ENCODE assay signal across 15 cellular contexts in genomic region chr15:80923668-80924067, GRCh38.
DNase-seq lines count a peak whose midpoint lies in the region; ATAC-seq and TF ChIP-seq lines count a peak whose summit lies in the region.
"Had no signal": no experiment of that assay in that cellular context is flagged by ENCODE, and none has a peak within 500 bp of the region (broad histone marks: within the 10 kb centered on the region; RNA-seq: fewer than 3 reads in every experiment).

No MANE protein-coding gene starts in this region.

- no peak overlapping the region for H3K4me3 ChIP-seq in left ventricle myocardium inferior
- H3K4me3 ChIP-seq: BLaER1, Peyer's patch had no signal

- H3K9me3 ChIP-seq in left ventricle myocardium inferior (replicated peaks) = no peaks in the 10 kb centered on the region
- H3K9me3 ChIP-seq: BLaER1, Peyer's patch had no signal

- H3K4me3 Mint-ChIP-seq in HFFc6 (no peak overlapping the region), neural crest cell (peak overlapping the region; percentile 6)
- no peak overlapping the region for H3K4me3 Mint-ChIP-seq in activated T-helper 17 cell treated with anti-CD3 and anti-CD28 coated beads, Interleukin-2, amount 50 U/mL, for 72 hours
- H3K4me3 Mint-ChIP-seq: H9, IgD-negative memory B cell had no signal

- H3K4me1 Mint-ChIP-seq in HFFc6 (ENCODE audit: low read depth) (peaks cover 14% of the 10 kb centered on the region), neural crest cell (peaks cover 33% of the 10 kb centered on the region)
- H3K4me1 Mint-ChIP-seq in activated T-helper 17 cell treated with anti-CD3 and anti-CD28 coated beads, Interleukin-2, amount 50 U/mL, for 72 hours = no peaks in the 10 kb centered on the region
- H3K4me1 Mint-ChIP-seq: H9 had no signal

- H3K9me3 Mint-ChIP-seq in HFFc6 (peaks cover 5% of the 10 kb centered on the region), neural crest cell (no peaks in the 10 kb centered on the region)
- H3K9me3 Mint-ChIP-seq in activated T-helper 17 cell treated with anti-CD3 and anti-CD28 coated beads, Interleukin-2, amount 50 U/mL, for 72 hours = no peaks in the 10 kb centered on the region
- H3K9me3 Mint-ChIP-seq: H9, IgD-negative memory B cell had no signal

- H3K27ac ChIP-seq in left ventricle myocardium inferior (replicated peaks) = no peak overlapping the region
- H3K27ac ChIP-seq: 22Rv1, BLaER1, Peyer's patch had no signal

- H3K27me3 ChIP-seq in left ventricle myocardium inferior (ENCODE audit: low read depth) = no peaks in the 10 kb centered on the region
- H3K27me3 ChIP-seq: BLaER1, Peyer's patch had no signal

- peak; percentile 46 to 68 for ATAC-seq in activated CD4-positive, CD25-positive, alpha-beta regulatory T cell treated with anti-CD3 and anti-CD28 coated beads, Interleukin-2, amount 50 U/mL, for 24 hours
- ATAC-seq in activated T-helper 17 cell treated with anti-CD3 and anti-CD28 coated beads, Interleukin-2, amount 50 U/mL, for 72 hours (replicated peaks) = peak; percentile 83

- H3K36me3 ChIP-seq in left ventricle myocardium inferior = no peaks in the 10 kb centered on the region
- H3K36me3 ChIP-seq: BLaER1, Peyer's patch had no signal

- TF ChIP-seq CTCF in HFFc6 (IDR thresholded peaks at IDR 0.05) (no peak), neural crest cell (conservative IDR thresholded peaks at IDR 0.05) (no peak), left ventricle myocardium inferior (IDR thresholded peaks at IDR 0.05; ENCODE audit: borderline replicate concordance) (no peak)

- intact Hi-C loops in left ventricle myocardium inferior (cut with micrococcal nuclease) = no loop called here

- H3K27ac Mint-ChIP-seq in HFFc6 (peak overlapping the region; percentile 46; the same call in 1 of the 2 replicates), neural crest cell (ENCODE audit: unreplicated experiment) (no peak overlapping the region)
- no peak overlapping the region for H3K27ac Mint-ChIP-seq in activated T-helper 17 cell treated with anti-CD3 and anti-CD28 coated beads, Interleukin-2, amount 50 U/mL, for 72 hours
- H3K27ac Mint-ChIP-seq: H9 had no signal

- H3K27me3 Mint-ChIP-seq in HFFc6 (ENCODE audit: insufficient read depth) (peaks cover 25% of the 10 kb centered on the region), neural crest cell (ENCODE audit: low read depth) (no peaks in the 10 kb centered on the region)
- H3K27me3 Mint-ChIP-seq in activated T-helper 17 cell treated with anti-CD3 and anti-CD28 coated beads, Interleukin-2, amount 50 U/mL, for 72 hours = no peaks in the 10 kb centered on the region
- H3K27me3 Mint-ChIP-seq: IgD-negative memory B cell had no signal

- DNase-seq in activated CD4-positive, CD25-positive, alpha-beta regulatory T cell treated with anti-CD3 and anti-CD28 coated beads, Interleukin-2, amount 50 U/mL, for 72 hours = no peak
- DNase-seq in HFFc6 = peak; percentile 7
- DNase-seq in neural crest cell (ENCODE audit: low read depth, low spot score) = no peak
- no peak for DNase-seq in NCI-H146 treated with DMSO at 0.1 percent for 48 hours (lab: John Stamatoyannopoulos, UW; ENCODE audit: unreplicated experiment)
- no peak for DNase-seq in NOMO-1 (lab: John Stamatoyannopoulos, UW; ENCODE audit: unreplicated experiment in 2 of 2)
- no peak for DNase-seq in left ventricle myocardium inferior
- DNase-seq: H9, NCI-H1694 treated with DMSO at 0.1 percent for 48 hours, Peyer's patch, SIG-M5 had no signal

- H3K36me3 Mint-ChIP-seq in HFFc6 (ENCODE audit: low read depth) (peaks cover 27% of the 10 kb centered on the region), neural crest cell (ENCODE audit: low read depth) (no peaks in the 10 kb centered on the region)
- H3K36me3 Mint-ChIP-seq in activated T-helper 17 cell treated with anti-CD3 and anti-CD28 coated beads, Interleukin-2, amount 50 U/mL, for 72 hours (ENCODE audit: low read depth) = no peaks in the 10 kb centered on the region

- H3K4me1 ChIP-seq in left ventricle myocardium inferior = no peaks in the 10 kb centered on the region
- H3K4me1 ChIP-seq: Peyer's patch had no signal
